ENCODE assay signal across 23 cellular contexts in genomic region chr6:38942442-38942841, GRCh38.
DNase-seq lines count a peak whose midpoint lies in the region; ATAC-seq, FAIRE-seq and TF ChIP-seq lines count a peak whose summit lies in the region.
"Had no signal": no experiment of that assay in that cellular context is flagged by ENCODE, and none has a peak within 500 bp of the region (broad histone marks: within the 10 kb centered on the region; RNA-seq: fewer than 3 reads in every experiment).

No MANE protein-coding gene starts in this region.

- intact Hi-C loops in CD4-positive, alpha-beta memory T cell (cut with micrococcal nuclease): no loop called here

- H3K9me3 Mint-ChIP-seq in CD4-positive, CD25-positive, alpha-beta regulatory T cell: peaks cover 0 to 1% (median 0%) of the 10 kb centered on the region in 7 donors
- peaks cover 0 to 3% (median 0%) of the 10 kb centered on the region in 8 donors for H3K9me3 Mint-ChIP-seq in CD4-positive, alpha-beta memory T cell
- H3K9me3 Mint-ChIP-seq: CD14-positive monocyte; CD8-positive, alpha-beta T cell; H9 had no signal

- H2AFZ ChIP-seq in Loucy (ENCODE audit: low read length): 0 out of 2 replicates have a peak overlapping the region, but pooled peaks have one; percentile 48
- H2AFZ ChIP-seq: GM23248 had no signal

- 52 to 84% (median 68%) methylated on average over 4 of the region's 4 CpGs for WGBS in small intestine, 3 donors

- H3K79me2 ChIP-seq in Loucy (ENCODE audit: insufficient read depth, low read length): no peaks in the 10 kb centered on the region

- no peak for TF ChIP-seq CTCF in Loucy (conservative IDR thresholded peaks at IDR 0.05; ENCODE audit: low read length)

- no peak overlapping the region for H3K9ac ChIP-seq in Loucy (ENCODE audit: low read depth, low read length, poor library complexity, severe bottlenecking)
- H3K9ac ChIP-seq: BLaER1 treated with 17β-estradiol and CSF1 and Interleukin-3, amounts not matched to agents 10 nM and 100 nM; GM23248 had no signal

- CTCF ChIA-PET in CD4-positive, alpha-beta memory T cell (lab: Charles Lee; ENCODE audit: partially characterized antibody): no interaction called here

- H3K27me3 Mint-ChIP-seq in CD4-positive, CD25-positive, alpha-beta regulatory T cell: no peaks in the 10 kb centered on the region
- H3K27me3 Mint-ChIP-seq in CD4-positive, alpha-beta memory T cell: peaks cover 0 to 3% of the 10 kb centered on the region in 2 donors

- peaks cover 15% of the 10 kb centered on the region for H3K4me1 ChIP-seq in CD4-positive, CD25-positive, alpha-beta regulatory T cell (ENCODE audit: control insufficient read depth, insufficient read depth, low read length, poor library complexity, severe bottlenecking)
- H3K4me1 ChIP-seq in Loucy (ENCODE audit: insufficient read depth, low read length, poor library complexity, severe bottlenecking) (peaks cover 9% of the 10 kb centered on the region), small intestine (ENCODE audit: control insufficient read depth in 2 of 2, insufficient read depth in 1 of 2, low read depth in 1 of 2, low read length in 1 of 2) (no peaks in the 10 kb centered on the region)
- no peaks in the 10 kb centered on the region for H3K4me1 ChIP-seq in CD4-positive, alpha-beta memory T cell (ENCODE audit: insufficient read depth, low read length)
- H3K4me1 ChIP-seq: A549; BE2C; BLaER1 treated with 17β-estradiol and CSF1 and Interleukin-3, amounts not matched to agents 10 nM and 100 nM; Caco-2 had no signal

- POLR2A ChIA-PET in CD4-positive, alpha-beta memory T cell (lab: Charles Lee; ENCODE audit: partially characterized antibody): no interaction called here

- H4K20me1 ChIP-seq in Loucy (ENCODE audit: insufficient read depth, low read length, poor library complexity, severe bottlenecking): no peaks in the 10 kb centered on the region
- H4K20me1 ChIP-seq: BLaER1 treated with 17β-estradiol and CSF1 and Interleukin-3, amounts not matched to agents 10 nM and 100 nM had no signal

- no peaks in the 10 kb centered on the region for H3K9me2 ChIP-seq in Loucy (replicated peaks; ENCODE audit: low read depth, low read length)

- H3K4me3 Mint-ChIP-seq in CD4-positive, CD25-positive, alpha-beta regulatory T cell: no peak overlapping the region
- no peak overlapping the region for H3K4me3 Mint-ChIP-seq in CD4-positive, alpha-beta memory T cell
- H3K4me3 Mint-ChIP-seq: CD14-positive monocyte; CD8-positive, alpha-beta T cell; H9 had no signal

- no peaks in the 10 kb centered on the region for H3K9me3 ChIP-seq in CD4-positive, CD25-positive, alpha-beta regulatory T cell (ENCODE audit: control insufficient read depth in 2 of 2, low read length in 2 of 2)
- H3K9me3 ChIP-seq in Loucy (ENCODE audit: insufficient read depth, low read depth, low read length): no peaks in the 10 kb centered on the region
- no peaks in the 10 kb centered on the region for H3K9me3 ChIP-seq in small intestine (ENCODE audit: control insufficient read depth, low read depth)
- no peaks in the 10 kb centered on the region for H3K9me3 ChIP-seq in CD4-positive, alpha-beta memory T cell (ENCODE audit: control insufficient read depth in 1 of 2, low read length in 2 of 2)
- H3K9me3 ChIP-seq: A549, BE2C, Caco-2 had no signal

- no peaks in the 10 kb centered on the region for H3K36me3 Mint-ChIP-seq in CD4-positive, CD25-positive, alpha-beta regulatory T cell
- H3K36me3 Mint-ChIP-seq in CD4-positive, alpha-beta memory T cell: no peaks in the 10 kb centered on the region
- H3K36me3 Mint-ChIP-seq: CD14-positive monocyte; CD8-positive, alpha-beta T cell had no signal

- H3K27ac ChIP-seq in CD4-positive, CD25-positive, alpha-beta regulatory T cell (ENCODE audit: insufficient read depth, low read length, poor library complexity, severe bottlenecking): no peak overlapping the region
- H3K27ac ChIP-seq in small intestine (ENCODE audit: low read depth in 1 of 2, low read length in 1 of 2): no peak overlapping the region
- H3K27ac ChIP-seq in CD4-positive, alpha-beta memory T cell (ENCODE audit: low read depth, low read length): no peak overlapping the region
- H3K27ac ChIP-seq: A549; BLaER1 treated with 17β-estradiol and CSF1 and Interleukin-3, amounts not matched to agents 10 nM and 100 nM; GM23248 had no signal

- DNase-seq in CD4-positive, CD25-positive, alpha-beta regulatory T cell: no peak
- DNase-seq in left lobe of liver (ENCODE audit: low spot score): peak; percentile 46
- DNase-seq in small intestine: peak; percentile 9
- DNase-seq in EL: no peak
- no peak for DNase-seq in CD4-positive, alpha-beta memory T cell
- DNase-seq: 8988T; ACHN; AML-193; BE2C; Caco-2; CD8-positive, alpha-beta T cell; DMS153; DND-41; GDM1; GM23248; H9 had no signal

- H3K4me3 ChIP-seq in CD4-positive, CD25-positive, alpha-beta regulatory T cell (ENCODE audit: low read depth, low read length): no peak overlapping the region
- H3K4me3 ChIP-seq in Loucy (ENCODE audit: low read length, poor library complexity, severe bottlenecking): no peak overlapping the region
- no peak overlapping the region for H3K4me3 ChIP-seq in small intestine (ENCODE audit: low read depth in 1 of 2, low read length in 2 of 2)
- no peak overlapping the region for H3K4me3 ChIP-seq in CD4-positive, alpha-beta memory T cell (ENCODE audit: low read length in 2 of 2)
- H3K4me3 ChIP-seq: A549; BLaER1 treated with 17β-estradiol and CSF1 and Interleukin-3, amounts not matched to agents 10 nM and 100 nM; GM12878; GM23248 had no signal

- no peak overlapping the region for H3K4me2 ChIP-seq in Loucy (ENCODE audit: low read depth, low read length, poor library complexity, severe bottlenecking)
- H3K4me2 ChIP-seq: A549; BLaER1 treated with 17β-estradiol and CSF1 and Interleukin-3, amounts not matched to agents 10 nM and 100 nM had no signal

- H3K4me1 Mint-ChIP-seq in CD4-positive, CD25-positive, alpha-beta regulatory T cell: peaks cover 9 to 51% (median 21%) of the 10 kb centered on the region in 4 donors
- no peaks in the 10 kb centered on the region for H3K4me1 Mint-ChIP-seq in CD4-positive, alpha-beta memory T cell
- H3K4me1 Mint-ChIP-seq: CD14-positive monocyte had no signal

- no peak for ATAC-seq in CD4-positive, CD25-positive, alpha-beta regulatory T cell (ENCODE audit: low read depth in 2 of 2)
- ATAC-seq in left lobe of liver (peak; percentile 88), GM19397 (IDR thresholded peaks at IDR 0.05; ENCODE audit: unreplicated experiment) (no peak)
- ATAC-seq: A549; CD8-positive, alpha-beta T cell; GM12878; HCT116 had no signal

- no peaks in the 10 kb centered on the region for H3K36me3 ChIP-seq in CD4-positive, CD25-positive, alpha-beta regulatory T cell (ENCODE audit: control insufficient read depth, insufficient read depth, low read length)
- H3K36me3 ChIP-seq in Loucy (ENCODE audit: insufficient read depth, low read length) (no peaks in the 10 kb centered on the region), small intestine (ENCODE audit: control insufficient read depth in 2 of 2, insufficient read depth in 2 of 2, low read length in 2 of 2) (no peaks in the 10 kb centered on the region)
- no peaks in the 10 kb centered on the region for H3K36me3 ChIP-seq in CD4-positive, alpha-beta memory T cell (ENCODE audit: insufficient read depth, low read length)
- H3K36me3 ChIP-seq: BE2C; BLaER1 treated with 17β-estradiol and CSF1 and Interleukin-3, amounts not matched to agents 10 nM and 100 nM had no signal

- no peaks in the 10 kb centered on the region for H3K27me3 ChIP-seq in CD4-positive, CD25-positive, alpha-beta regulatory T cell (ENCODE audit: control insufficient read depth, insufficient read depth, low read length)
- H3K27me3 ChIP-seq in Loucy (ENCODE audit: insufficient read depth, low read length, poor library complexity, severe bottlenecking) (no peaks in the 10 kb centered on the region), small intestine (ENCODE audit: control insufficient read depth in 2 of 2, insufficient read depth in 2 of 2, low read length in 2 of 2) (no peaks in the 10 kb centered on the region)
- no peaks in the 10 kb centered on the region for H3K27me3 ChIP-seq in CD4-positive, alpha-beta memory T cell (ENCODE audit: insufficient read depth, low read length)
- H3K27me3 ChIP-seq: BLaER1 treated with 17β-estradiol and CSF1 and Interleukin-3, amounts not matched to agents 10 nM and 100 nM had no signal

- H3F3A ChIP-seq in Loucy (ENCODE audit: low read depth): no peaks in the 10 kb centered on the region

- FAIRE-seq in small intestine (lab: Jason Lieb, UNC): no peak
- FAIRE-seq: A549, GM12878 had no signal

- H3K27ac Mint-ChIP-seq in CD4-positive, CD25-positive, alpha-beta regulatory T cell: peak overlapping the region in 2 of 3 donors; percentile 65 to 83
- H3K27ac Mint-ChIP-seq in CD4-positive, alpha-beta memory T cell: no peak overlapping the region
- H3K27ac Mint-ChIP-seq: CD14-positive monocyte; CD8-positive, alpha-beta T cell had no signal

Comparison
In these comparisons a context has a peak if more than half of its experiments do, and no peak if none do; other contexts are left out.
1. DNase-seq: peak in left lobe of liver (single experiment) and small intestine (single experiment); none in CD4-positive, CD25-positive, alpha-beta regulatory T cell (0 of 3), EL (single experiment) and CD4-positive, alpha-beta memory T cell (0 of 5).
2. H3K27ac Mint-ChIP-seq: peak in CD4-positive, CD25-positive, alpha-beta regulatory T cell (2 of 3); none in CD4-positive, alpha-beta memory T cell (0 of 7).